16 cellular contexts compared by ENCODE assay signal in the genomic region with DNA sequence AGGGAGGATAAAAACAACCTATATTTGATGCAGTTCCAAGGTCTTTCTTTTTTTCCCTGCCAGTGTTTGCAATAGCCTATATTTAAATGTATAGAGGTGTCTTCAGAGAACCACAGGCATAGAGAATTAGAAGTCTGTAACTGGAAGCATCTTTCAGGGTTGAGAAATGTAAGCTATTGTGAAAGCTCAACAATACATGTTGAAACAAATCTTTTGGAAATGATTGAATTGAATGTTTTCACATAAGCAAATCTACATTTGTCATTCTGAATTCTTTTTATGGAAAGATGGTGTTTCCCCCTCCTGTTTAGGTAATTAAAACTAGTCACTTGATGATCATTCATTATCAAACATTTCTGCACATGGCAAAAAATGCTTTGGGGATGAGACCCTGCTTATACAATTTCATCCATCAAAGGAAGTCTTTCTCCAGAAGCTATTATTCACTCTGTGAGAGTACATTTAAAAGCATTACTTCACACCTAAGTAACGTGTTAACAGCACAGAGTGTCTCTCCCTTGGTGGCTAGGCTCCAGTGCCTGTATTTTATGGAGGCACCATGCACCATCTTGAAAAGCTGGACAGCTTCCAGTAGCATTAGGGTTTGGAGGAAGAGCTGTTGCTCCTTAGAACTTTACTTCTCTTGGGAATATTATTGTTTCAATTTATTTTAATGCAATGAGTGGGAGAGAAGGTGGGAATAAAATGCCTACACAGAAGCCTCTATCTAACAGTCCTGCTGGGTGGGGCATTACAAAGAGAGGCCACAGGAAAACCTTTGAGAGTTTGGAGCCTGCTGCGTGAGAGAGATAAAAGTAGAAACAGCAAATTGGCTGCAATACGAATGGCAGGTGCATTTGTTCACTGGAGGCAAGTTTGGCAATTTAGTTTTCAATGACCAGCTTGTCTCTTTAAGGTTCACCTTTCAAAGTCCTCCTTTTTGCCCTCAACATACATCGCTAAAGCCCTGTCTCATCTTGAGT.
DNase-seq lines count a peak whose midpoint lies in the region; ATAC-seq, FAIRE-seq and TF ChIP-seq lines count a peak whose summit lies in the region.
"Had no signal": no experiment of that assay in that cellular context is flagged by ENCODE, and none has a peak within 500 bp of the region (broad histone marks: within the 10 kb centered on the region; RNA-seq: fewer than 3 reads in every experiment).

No MANE protein-coding gene starts in this region.

- intact Hi-C loops in mammary epithelial cell (cut with micrococcal nuclease), result loop anchor here (2.0 kb wide), 1 partner anchor 38 kb away; no protein-coding TSS in a partner anchor

- H3K9ac ChIP-seq in mammary epithelial cell (ENCODE audit: insufficient read depth, low read length) (no peak overlapping the region), mesenchymal stem cell (ENCODE audit: low read length) (no peak overlapping the region)
- H3K9ac ChIP-seq: BLaER1 had no signal

- H2BK5ac ChIP-seq in mesenchymal stem cell (ENCODE audit: low read depth, low read length, poor library complexity, severe bottlenecking), result no peak overlapping the region

- H3K18ac ChIP-seq in mesenchymal stem cell (ENCODE audit: low read depth in 1 of 2, low read length in 2 of 2), result no peak overlapping the region

- H3K4me3 ChIP-seq in mammary epithelial cell (replicated peaks in 1 of 3; ENCODE audit: insufficient read depth in 1 of 3, low read depth in 2 of 3, low read length in 3 of 3), result no peak overlapping the region
- no peak overlapping the region for H3K4me3 ChIP-seq in mesenchymal stem cell (ENCODE audit: insufficient read depth in 1 of 2, low read depth in 1 of 2, low read length in 2 of 2)
- no peak overlapping the region for H3K4me3 ChIP-seq in HAP-1
- H3K4me3 ChIP-seq: BLaER1, lower lobe of right lung had no signal

- 67% methylated on average over 3 of the region's 4 CpGs for WGBS in mammary epithelial cell (ENCODE audit: low coverage, missing lambda C conversion rate)
- 43% methylated on average over 3 of the region's 4 CpGs for WGBS in mesenchymal stem cell

- H3K9me3 ChIP-seq in mammary epithelial cell (replicated peaks; ENCODE audit: insufficient read depth, low read length) (no peaks in the 10 kb centered on the region), mesenchymal stem cell (ENCODE audit: control insufficient read depth, low read length) (no peaks in the 10 kb centered on the region), HAP-1 (no peaks in the 10 kb centered on the region)
- H3K9me3 ChIP-seq: BLaER1, lower lobe of right lung had no signal

- TF ChIP-seq POLR2A in GM12892 (IDR thresholded peaks at IDR 0.05; ENCODE audit: low read depth, low read length), result no peak

- ATAC-seq in HG02970 (IDR thresholded peaks at IDR 0.05; ENCODE audit: low FRiP score, unreplicated experiment) (no peak), GM21576 (IDR thresholded peaks at IDR 0.05; ENCODE audit: unreplicated experiment) (no peak)
- ATAC-seq: HCT116, sciatic nerve had no signal

- dilution Hi-C loops in mammary epithelial cell (cut with HindIII; ENCODE audit: low sequenced_read_pairs), result no loop called here

- H3K4ac ChIP-seq in mesenchymal stem cell (ENCODE audit: low read depth in 1 of 2, low read length in 2 of 2), result no peak overlapping the region

- H3K4me1 ChIP-seq in mammary epithelial cell (ENCODE audit: insufficient read depth, low read length) (peaks cover 16% of the 10 kb centered on the region), mesenchymal stem cell (ENCODE audit: control insufficient read depth, insufficient read depth, low read depth, low read length) (no peaks in the 10 kb centered on the region), HAP-1 (0 out of 2 replicates have a peak, but pooled peaks cover 3% of the 10 kb centered on the region)
- H3K4me1 ChIP-seq: BLaER1, lower lobe of right lung had no signal

- peak overlapping the region; percentile 15 for H2AFZ ChIP-seq in mammary epithelial cell (ENCODE audit: low read depth, low read length)
- H2AFZ ChIP-seq in mesenchymal stem cell (ENCODE audit: low read depth, low read length), result no peak overlapping the region

- H4K20me1 ChIP-seq in mammary epithelial cell (ENCODE audit: insufficient read depth, low read length), result no peaks in the 10 kb centered on the region
- H4K20me1 ChIP-seq: BLaER1 had no signal

- H2BK12ac ChIP-seq in mesenchymal stem cell (ENCODE audit: low read length in 2 of 2), result no peak overlapping the region

- H3K23ac ChIP-seq in mesenchymal stem cell (ENCODE audit: low read length in 2 of 2), result no peak overlapping the region

- no peak overlapping the region for H2BK120ac ChIP-seq in mesenchymal stem cell (ENCODE audit: low read depth, low read length)

- H3K4me2 ChIP-seq in mammary epithelial cell (ENCODE audit: insufficient read depth, low read depth, low read length), result peak overlapping the region; percentile 52
- H3K4me2 ChIP-seq in mesenchymal stem cell (ENCODE audit: low read length, poor library complexity, severe bottlenecking), result no peak overlapping the region
- H3K4me2 ChIP-seq: BLaER1 had no signal

- CTCF ChIA-PET in mammary epithelial cell (lab: Charles Lee; ENCODE audit: low non-redundant PET), result interaction anchor here (0.7 kb wide), 1 partner anchor 205 kb away, joined by 3 read pairs; no protein-coding TSS in a partner anchor

- H2BK15ac ChIP-seq in mesenchymal stem cell (ENCODE audit: low read depth, poor library complexity, severe bottlenecking), result no peak overlapping the region

- FAIRE-seq in GM12892 (lab: Jason Lieb, UNC), result peak; percentile 48
- FAIRE-seq: urothelium cell line had no signal

- peak overlapping the region; percentile 3 for H3K27ac ChIP-seq in mammary epithelial cell (ENCODE audit: insufficient read depth, low read depth, low read length)
- H3K27ac ChIP-seq in mesenchymal stem cell (ENCODE audit: low read length, poor library complexity, severe bottlenecking), result no peak overlapping the region
- H3K27ac ChIP-seq: BLaER1, lower lobe of right lung had no signal

- H4K91ac ChIP-seq in mesenchymal stem cell (ENCODE audit: low read length), result no peak overlapping the region

- no peak for TF ChIP-seq CTCF in mammary epithelial cell (conservative IDR thresholded peaks at IDR 0.05 in 1 of 2, IDR thresholded peaks at IDR 0.05 in 1 of 2; ENCODE audit: extremely low read depth in 1 of 2, insufficient read depth in 1 of 2, low read depth in 1 of 2, low read length in 2 of 2)

- no peak overlapping the region for H3K14ac ChIP-seq in mesenchymal stem cell (ENCODE audit: low read length in 2 of 2)

- in situ Hi-C loops in mammary epithelial cell (cut with MboI; ENCODE audit: low sequenced_read_pairs in 2 of 2), result no loop called here
- in situ Hi-C loops in HAP-1 (cut with MboI; ENCODE audit: low sequenced_read_pairs), result no loop called here

- no peaks in the 10 kb centered on the region for H3K36me3 ChIP-seq in mammary epithelial cell (ENCODE audit: insufficient read depth, low read length)
- no peaks in the 10 kb centered on the region for H3K36me3 ChIP-seq in mesenchymal stem cell (ENCODE audit: control insufficient read depth in 1 of 2, insufficient read depth in 2 of 2, low read depth in 1 of 2, low read length in 2 of 2)
- no peaks in the 10 kb centered on the region for H3K36me3 ChIP-seq in HAP-1 (replicated peaks)
- H3K36me3 ChIP-seq: BLaER1, lower lobe of right lung had no signal

- no TSS peak for BruUV-seq in mammary epithelial cell (replicated peaks; lab: Mats Ljungman, UMichigan)

- H2AK5ac ChIP-seq in mesenchymal stem cell (ENCODE audit: low read length, severe bottlenecking), result no peak overlapping the region

- H3K79me2 ChIP-seq in mammary epithelial cell (ENCODE audit: insufficient read depth, low read length), result no peaks in the 10 kb centered on the region

- H4K8ac ChIP-seq in mesenchymal stem cell (ENCODE audit: low read length), result no peak overlapping the region

- DNase-seq in GM12892 (ENCODE audit: insufficient read length), result no peak
- peak; percentile 75 for DNase-seq in NOMO-1 treated with DMSO at 0.1 percent for 48 hours (lab: John Stamatoyannopoulos, UW; ENCODE audit: unreplicated experiment)
- peak; percentile 57 for DNase-seq in mammary epithelial cell
- peak; percentile 19 for DNase-seq in mesenchymal stem cell
- DNase-seq in AG08396 (ENCODE audit: low spot score), result no peak
- DNase-seq in HAP-1 (ENCODE audit: low spot score in 2 of 2), result no peak
- DNase-seq: activated CD4-positive, CD25-positive, alpha-beta regulatory T cell treated with anti-CD3 and anti-CD28 coated beads, Interleukin-2, amount 50 U/mL, for 72 hours; lower lobe of right lung; stimulated activated naive B cell treated with anti-CD40 and anti-IgM and Interleukin-4, amounts not matched to agents 10 μg/mL and 1 μg/mL and 100 μg/mL, for 72 hours; SW 1271 had no signal

- no peaks in the 10 kb centered on the region for H3K27me3 ChIP-seq in mammary epithelial cell (ENCODE audit: insufficient read depth, low read length)
- H3K27me3 ChIP-seq in mesenchymal stem cell (ENCODE audit: control insufficient read depth in 1 of 2, insufficient read depth in 1 of 2, low read length in 2 of 2), result no peaks in the 10 kb centered on the region
- no peaks in the 10 kb centered on the region for H3K27me3 ChIP-seq in HAP-1 (ENCODE audit: low read depth)
- H3K27me3 ChIP-seq: BLaER1 had no signal

- no peaks in the 10 kb centered on the region for H3K79me1 ChIP-seq in mesenchymal stem cell (replicated peaks; ENCODE audit: low read length, poor library complexity, severe bottlenecking)

Comparison
In these comparisons a context has a peak if more than half of its experiments do, and no peak if none do; other contexts are left out.
1. DNase-seq: peak in NOMO-1 treated with DMSO at 0.1 percent for 48 hours (single experiment), mammary epithelial cell (single experiment) and mesenchymal stem cell (single experiment); none in GM12892 (single experiment), AG08396 (single experiment) and HAP-1 (0 of 2).